In the genomic region with DNA sequence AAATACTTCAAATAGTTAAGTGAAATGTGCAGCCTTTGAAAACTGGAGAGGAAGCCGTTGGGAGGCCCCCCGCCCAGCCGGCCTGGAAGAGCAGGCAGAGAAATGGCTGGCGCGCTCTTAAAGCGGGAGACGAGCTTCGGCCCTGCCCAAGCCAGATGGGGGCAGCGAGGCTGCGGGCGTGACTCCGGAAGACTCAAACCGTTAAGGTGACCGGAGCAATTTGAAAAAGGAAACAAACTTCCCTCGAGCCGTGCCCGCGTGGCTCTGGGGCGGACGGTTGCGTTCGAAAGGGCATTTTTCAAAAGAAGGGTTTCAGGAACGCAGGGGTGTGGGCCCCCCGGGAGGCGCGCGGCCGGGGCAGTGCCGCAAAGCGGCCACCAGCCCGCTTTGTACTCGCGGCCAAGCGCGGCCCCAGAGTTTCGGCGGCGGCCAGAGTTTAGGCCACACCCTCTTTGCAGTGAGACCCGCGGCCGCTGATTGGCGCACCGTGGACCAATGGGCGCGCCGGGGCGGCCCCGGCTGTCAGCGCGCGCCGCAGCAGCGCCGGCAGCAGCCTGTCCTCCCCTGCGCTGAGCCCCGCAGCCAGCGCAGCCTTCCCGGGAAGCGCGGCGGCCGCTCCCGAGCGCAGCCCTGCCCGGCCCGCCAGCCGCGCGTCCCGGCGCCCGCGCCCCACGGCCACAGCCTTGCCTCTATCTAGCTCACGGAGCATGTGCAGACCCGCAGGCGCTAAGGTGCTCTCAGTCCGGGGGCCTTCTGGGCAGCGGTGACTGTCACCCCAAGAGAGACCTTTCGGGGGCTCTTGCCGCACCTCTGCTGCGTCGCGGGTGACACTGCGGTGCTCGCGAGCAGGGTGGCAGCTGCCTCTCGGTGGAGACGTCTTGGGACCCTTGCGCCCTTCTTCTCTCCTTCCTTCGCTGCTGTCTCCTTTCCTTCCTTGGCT, we compare ENCODE assay signal across 8 cellular contexts. TPM values are rescaled to one million over a fixed set of nuclear protein-coding genes. Genes with fewer than 3 reads are reported as not detected.
DNase-seq lines count a peak whose midpoint lies in the region; ATAC-seq and TF ChIP-seq lines count a peak whose summit lies in the region.

A gene with protein sequence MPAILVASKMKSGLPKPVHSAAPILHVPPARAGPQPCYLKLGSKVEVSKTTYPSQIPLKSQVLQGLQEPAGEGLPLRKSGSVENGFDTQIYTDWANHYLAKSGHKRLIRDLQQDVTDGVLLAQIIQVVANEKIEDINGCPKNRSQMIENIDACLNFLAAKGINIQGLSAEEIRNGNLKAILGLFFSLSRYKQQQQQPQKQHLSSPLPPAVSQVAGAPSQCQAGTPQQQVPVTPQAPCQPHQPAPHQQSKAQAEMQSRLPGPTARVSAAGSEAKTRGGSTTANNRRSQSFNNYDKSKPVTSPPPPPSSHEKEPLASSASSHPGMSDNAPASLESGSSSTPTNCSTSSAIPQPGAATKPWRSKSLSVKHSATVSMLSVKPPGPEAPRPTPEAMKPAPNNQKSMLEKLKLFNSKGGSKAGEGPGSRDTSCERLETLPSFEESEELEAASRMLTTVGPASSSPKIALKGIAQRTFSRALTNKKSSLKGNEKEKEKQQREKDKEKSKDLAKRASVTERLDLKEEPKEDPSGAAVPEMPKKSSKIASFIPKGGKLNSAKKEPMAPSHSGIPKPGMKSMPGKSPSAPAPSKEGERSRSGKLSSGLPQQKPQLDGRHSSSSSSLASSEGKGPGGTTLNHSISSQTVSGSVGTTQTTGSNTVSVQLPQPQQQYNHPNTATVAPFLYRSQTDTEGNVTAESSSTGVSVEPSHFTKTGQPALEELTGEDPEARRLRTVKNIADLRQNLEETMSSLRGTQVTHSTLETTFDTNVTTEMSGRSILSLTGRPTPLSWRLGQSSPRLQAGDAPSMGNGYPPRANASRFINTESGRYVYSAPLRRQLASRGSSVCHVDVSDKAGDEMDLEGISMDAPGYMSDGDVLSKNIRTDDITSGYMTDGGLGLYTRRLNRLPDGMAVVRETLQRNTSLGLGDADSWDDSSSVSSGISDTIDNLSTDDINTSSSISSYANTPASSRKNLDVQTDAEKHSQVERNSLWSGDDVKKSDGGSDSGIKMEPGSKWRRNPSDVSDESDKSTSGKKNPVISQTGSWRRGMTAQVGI (N-terminal part only) (plus strand): TSS at position 557 of the 940 bp plus-strand sequence. CDS start 859 bp downstream, outside the sequence.

- no peak for TF ChIP-seq CTCF in BJ (IDR thresholded peaks at IDR 0.05; ENCODE audit: insufficient read depth, low read depth, low read length)
- TF ChIP-seq CTCF in activated CD8-positive, alpha-beta T cell treated with anti-CD3 and anti-CD28 coated beads for 36 hours (IDR thresholded peaks at IDR 0.05), result no peak
- no peak for TF ChIP-seq CTCF in lower lobe of right lung (IDR thresholded peaks at IDR 0.05)

- DNase-seq in BJ (ENCODE audit: low read depth), result peak; percentile 59
- peak; percentile 78 to 96 for DNase-seq in NCI-H526 (lab: John Stamatoyannopoulos, UW)
- DNase-seq in activated CD8-positive, alpha-beta T cell treated with anti-CD3 and anti-CD28 coated beads for 36 hours, result peak; percentile 77
- DNase-seq in effector CD4-positive, alpha-beta T cell, result peak; percentile 71
- DNase-seq in lower lobe of right lung, result peak; percentile 94
- peak; percentile 52 to 68 for DNase-seq in stimulated activated CD4-positive, alpha-beta T cell treated with anti-CD3 and anti-CD28 coated beads, Interleukin-4, amount 100 ng/mL, for 48 hours (ENCODE audit: low read depth in 2 of 2)

- POLR2A ChIA-PET in BJ (lab: Charles Lee), result interaction anchor here (1.0 kb wide), 1 partner anchor 116 kb away, joined by 4 read pairs; no protein-coding TSS in a partner anchor
- POLR2A ChIA-PET in activated CD8-positive, alpha-beta T cell treated with anti-CD3 and anti-CD28 coated beads for 36 hours (lab: Charles Lee), result interaction anchor here (1.0 kb wide), 1 partner anchor 10 kb away, joined by 3 read pairs; no protein-coding TSS in a partner anchor

- peak within 1 kb of the TSS; percentile 92 for H3K27ac ChIP-seq in lower lobe of right lung

- intact Hi-C loops in activated CD8-positive, alpha-beta T cell treated with anti-CD3 and anti-CD28 coated beads for 36 hours (cut with micrococcal nuclease), result no loop called here
- intact Hi-C loops in lower lobe of right lung (cut with DNase I), result no loop called here

- H3K4me3 ChIP-seq in BJ (ENCODE audit: low read depth, low read length) (peak within 1 kb of the TSS; percentile 78), lower lobe of right lung (peak within 1 kb of the TSS; percentile 61)

- no peaks in the 10 kb centered on the region for H3K27me3 ChIP-seq in BJ (ENCODE audit: control insufficient read depth, insufficient read depth, low read length)
- H3K27me3 ChIP-seq in lower lobe of right lung (ENCODE audit: low read depth), result peaks cover 19% of the 10 kb centered on the region

- H3K36me3 Mint-ChIP-seq in activated CD8-positive, alpha-beta T cell treated with anti-CD3 and anti-CD28 coated beads for 36 hours (ENCODE audit: low read depth), result no peaks in the 10 kb centered on the region

- H3K9me3 Mint-ChIP-seq in activated CD8-positive, alpha-beta T cell treated with anti-CD3 and anti-CD28 coated beads for 36 hours, result no peaks in the 10 kb centered on the region

- H3K4me3 Mint-ChIP-seq in activated CD8-positive, alpha-beta T cell treated with anti-CD3 and anti-CD28 coated beads for 36 hours, result peak within 1 kb of the TSS; percentile 76

- peaks cover 34% of the 10 kb centered on the region for H3K27me3 Mint-ChIP-seq in activated CD8-positive, alpha-beta T cell treated with anti-CD3 and anti-CD28 coated beads for 36 hours

- CTCF ChIA-PET in BJ (lab: Yijun Ruan, JAX), result interaction anchor here (1.0 to 2.0 kb wide), 5 partner anchors 11 to 149 kb away, joined by 3 to 8 read pairs (median 3); no protein-coding TSS in a partner anchor
- CTCF ChIA-PET in activated CD8-positive, alpha-beta T cell treated with anti-CD3 and anti-CD28 coated beads for 36 hours (lab: Charles Lee), result interaction anchor here (1.1 to 2.2 kb wide), 2 partner anchors 11 to 149 kb away, joined by 6 read pairs; no protein-coding TSS in a partner anchor

- H3K9me3 ChIP-seq in lower lobe of right lung, result no peaks in the 10 kb centered on the region

- H3K4me1 ChIP-seq in lower lobe of right lung, result peaks cover 33% of the 10 kb centered on the region

- peaks cover 22% of the 10 kb centered on the region for H3K4me1 Mint-ChIP-seq in activated CD8-positive, alpha-beta T cell treated with anti-CD3 and anti-CD28 coated beads for 36 hours (ENCODE audit: low read depth)

- ATAC-seq in GM19328 (IDR thresholded peaks at IDR 0.05; ENCODE audit: unreplicated experiment), result peak; percentile 100
- peak; percentile 99 for ATAC-seq in HG03460 (IDR thresholded peaks at IDR 0.05; ENCODE audit: unreplicated experiment)
- peak; percentile 98 for ATAC-seq in activated CD8-positive, alpha-beta T cell treated with anti-CD3 and anti-CD28 coated beads for 36 hours
- peak; percentile 97 to 99 for ATAC-seq in lower lobe of right lung

- H3K27ac Mint-ChIP-seq in activated CD8-positive, alpha-beta T cell treated with anti-CD3 and anti-CD28 coated beads for 36 hours, result peak within 1 kb of the TSS; percentile 89

- H3K36me3 ChIP-seq in BJ (ENCODE audit: control insufficient read depth, insufficient read depth, low read length) (no peaks in the 10 kb centered on the region; the same call in 1 of the 2 replicates), lower lobe of right lung (no peaks in the 10 kb centered on the region)

RNA-seq across cellular contexts. Expression of the gene that starts here (rescaled TPM):
- polyA plus RNA-seq in BJ (2011; rRNA removed), result 3.8 and 6.1 TPM in 2 replicates
- 18.7 and 27.1 TPM in 2 replicates for polyA minus RNA-seq in BJ (2011; rRNA and poly(A)+ RNA removed)
- under 1 TPM; 0.23 to 0.36 TPM for total RNA-seq in activated CD8-positive, alpha-beta T cell treated with anti-CD3 and anti-CD28 coated beads for 36 hours
- 36.9 TPM for total RNA-seq in lower lobe of right lung

Comparison
In these comparisons a context has a peak if more than half of its experiments do, and no peak if none do; other contexts are left out.
1. Peak in every context shown above with its lines: DNase-seq, ATAC-seq, H3K4me3 ChIP-seq and H3K27ac ChIP-seq.
2. RNA of the gene that starts here (total RNA-seq): 36.9 TPM in lower lobe of right lung (single experiment); 0.23 to 0.36 TPM in activated CD8-positive, alpha-beta T cell treated with anti-CD3 and anti-CD28 coated beads for 36 hours; every median in the first group is over 10 times any median in the second.
3. Peak in DNase-seq and ATAC-seq in activated CD8-positive, alpha-beta T cell treated with anti-CD3 and anti-CD28 coated beads for 36 hours; RNA of the gene not detected or under 1 TPM.